8 cellular contexts compared by ENCODE assay signal in the genomic region with DNA sequence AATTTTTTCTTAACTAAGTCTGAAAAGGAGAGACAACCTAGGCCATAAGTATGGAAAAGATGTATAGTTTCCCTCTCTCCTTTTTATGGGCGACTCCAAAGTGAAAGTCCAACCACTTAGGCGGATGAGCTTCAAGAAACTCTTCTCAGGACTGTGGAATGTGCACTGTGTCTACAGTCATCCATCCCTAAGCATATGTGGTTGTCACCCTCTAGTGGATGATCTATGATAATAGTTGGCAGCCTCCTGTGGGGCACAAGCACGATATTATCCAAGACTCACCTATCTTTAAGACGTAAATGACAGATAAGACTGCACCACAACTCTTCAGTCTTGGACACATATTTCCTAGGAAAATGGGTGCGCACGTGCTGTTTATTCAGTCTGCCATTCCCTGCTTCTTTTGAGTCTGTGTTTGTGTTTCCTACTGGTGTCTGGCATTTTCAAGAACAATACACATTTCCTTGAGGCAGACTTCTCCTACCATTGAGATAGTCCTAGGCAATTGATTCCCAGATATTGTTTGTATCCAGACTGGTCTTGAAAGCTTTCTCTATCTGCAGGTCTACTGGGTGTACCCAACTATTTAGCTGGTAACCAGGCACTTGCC.
A peak's percentile ranks its signal among the peaks of the same experiment; 100 is the strongest.
DNase-seq lines count a peak whose midpoint lies in the region; ATAC-seq, FAIRE-seq and TF ChIP-seq lines count a peak whose summit lies in the region.

No MANE protein-coding gene starts in this region.

- FAIRE-seq in GM12891 (lab: Jason Lieb, UNC), result peak; percentile 58

- ATAC-seq in HG03039 (IDR thresholded peaks at IDR 0.05; ENCODE audit: unreplicated experiment), result peak; percentile 62

- H3K4me3 ChIP-seq in AG04450 (ENCODE audit: low read depth, low read length), result no peak overlapping the region
- no peak overlapping the region for H3K4me3 ChIP-seq in astrocyte of the spinal cord (ENCODE audit: low read depth, low read length)
- no peak overlapping the region for H3K4me3 ChIP-seq in iPS DF 6.9 (ENCODE audit: low read length)
- H3K4me3 ChIP-seq in spleen, result peak overlapping the region in 3 of 8 donors; percentile 6 to 48 (median 21)

- no CpG with 5 or more reads among the region's 6 CpGs for WGBS in iPS DF 6.9 (ENCODE audit: insufficient coverage, insufficient read length)
- WGBS in spleen, 5 donors, result 4 to 9% (median 6%) methylated on average over 6 of the region's 6 CpGs

- TF ChIP-seq CTCF in AG04450 (IDR thresholded peaks at IDR 0.05; ENCODE audit: low read depth, low read length) (peak; percentile 73), astrocyte of the spinal cord (IDR thresholded peaks at IDR 0.05; ENCODE audit: low read depth, low read length) (peak; percentile 64), spleen (IDR thresholded peaks at IDR 0.05 in 8 of 11, conservative IDR thresholded peaks at IDR 0.05 in 3 of 11) (peak; percentile 38 to 81 (median 63))

- DNase-seq in AG04450 (ENCODE audit: low read depth, low spot score), result peak; percentile 78
- peak; percentile 29 for DNase-seq in GM12891 (ENCODE audit: insufficient read length, low spot score)
- DNase-seq in NCI-H526 (lab: John Stamatoyannopoulos, UW), result peak; percentile 27 to 72
- peak; percentile 92 for DNase-seq in astrocyte of the spinal cord (ENCODE audit: low read depth, low spot score)
- peak; percentile 20 for DNase-seq in iPS DF 6.9 (ENCODE audit: low read depth, low spot score)
- DNase-seq in spleen, result no peak
- DNase-seq in activated naive CD4-positive, alpha-beta T cell treated with Interleukin-2 at 50 U/mL for 16 hours, result no peak

- POLR2A ChIA-PET in AG04450 (lab: Yijun Ruan, JAX), result interaction anchor here (1.1 kb wide), 1 partner anchor 394 kb away, joined by 3 read pairs; the partner anchor contains the start of gene GATA6

- intact Hi-C loops in spleen (cut with DNase I; ENCODE audit: low total_unique reads), result loop anchor here (10.0 kb wide), 2 partner anchors 368 to 648 kb away; no protein-coding TSS in a partner anchor

- no peaks in the 10 kb centered on the region for H3K27me3 ChIP-seq in AG04450 (ENCODE audit: control insufficient read depth, insufficient read depth, low read length)
- peaks cover 12% of the 10 kb centered on the region for H3K27me3 ChIP-seq in iPS DF 6.9 (ENCODE audit: control insufficient read depth, insufficient read depth, low read length)
- peaks cover 0 to 63% (median 14%) of the 10 kb centered on the region in 7 donors for H3K27me3 ChIP-seq in spleen (replicated peaks in 1 of 7)

- TF ChIP-seq POLR2A in GM12891 (IDR thresholded peaks at IDR 0.05; ENCODE audit: low read depth, low read length) (no peak), spleen (IDR thresholded peaks at IDR 0.05) (no peak)

- H3K4me1 ChIP-seq in iPS DF 6.9 (ENCODE audit: control insufficient read depth, insufficient read depth, low read length) (peaks cover 2% of the 10 kb centered on the region; the same call in 1 of the 2 replicates), spleen (peaks cover 0 to 25% (median 14%) of the 10 kb centered on the region in 6 donors)

- in situ Hi-C loops in astrocyte of the spinal cord (cut with HindIII; ENCODE audit: low sequenced_read_pairs), result no loop called here

- H3K27ac ChIP-seq in AG04450 (ENCODE audit: low read depth, low read length), result no peak overlapping the region
- H3K27ac ChIP-seq in iPS DF 6.9 (ENCODE audit: low read length), result no peak overlapping the region
- H3K27ac ChIP-seq in spleen, result peak overlapping the region in 5 of 8 donors; percentile 44 to 90 (median 84)

- H3K36me3 ChIP-seq in iPS DF 6.9 (ENCODE audit: control insufficient read depth, insufficient read depth, low read length), result no peaks in the 10 kb centered on the region
- no peaks in the 10 kb centered on the region for H3K36me3 ChIP-seq in spleen

- H3K9me3 ChIP-seq in AG04450 (ENCODE audit: control insufficient read depth, insufficient read depth, low read length), result no peaks in the 10 kb centered on the region; the same call in 1 of the 2 replicates
- H3K9me3 ChIP-seq in iPS DF 6.9 (ENCODE audit: control insufficient read depth, insufficient read depth, low read length), result no peaks in the 10 kb centered on the region
- H3K9me3 ChIP-seq in spleen, result no peaks in the 10 kb centered on the region

- CTCF ChIA-PET in AG04450 (lab: Charles Lee), result interaction anchor here (0.5 to 2.4 kb wide), 30 partner anchors 10 to 733 kb away, joined by 3 to 25 read pairs (median 3); partner anchors contain the start of gene GATA6

TF ChIP-seq in GM12891, 5 proteins besides CTCF, POLR2A, EP300 and RAD21:
- no peak for TF ChIP-seq SPI1 (IDR thresholded peaks at IDR 0.05; ENCODE audit: low read depth, low read length)
- TF ChIP-seq PAX5 (IDR thresholded peaks at IDR 0.05; ENCODE audit: insufficient read depth, low read length, severe bottlenecking), result no peak
- no peak for TF ChIP-seq POLR2AphosphoS5 (IDR thresholded peaks at IDR 0.05; ENCODE audit: low read depth, low read length)
- no peak for TF ChIP-seq TAF1 (IDR thresholded peaks at IDR 0.05; ENCODE audit: low read depth, low read length)
- no peak for TF ChIP-seq POU2F2 (IDR thresholded peaks at IDR 0.05; ENCODE audit: low read depth, low read length)

Comparison
In these comparisons a context has a peak if more than half of its experiments do, and no peak if none do; other contexts are left out.
1. DNase-seq: peak in AG04450 (single experiment), GM12891 (single experiment), NCI-H526 (2 of 2), astrocyte of the spinal cord (single experiment) and iPS DF 6.9 (single experiment); none in spleen (single experiment) and activated naive CD4-positive, alpha-beta T cell treated with Interleukin-2 at 50 U/mL for 16 hours (single experiment).
2. H3K27ac ChIP-seq: peak in spleen (5 of 8); none in AG04450 (single experiment) and iPS DF 6.9 (single experiment).
3. Peak in every context shown above with its lines, with median percentiles within 50 percentile points of each other: CTCF ChIP-seq.